ENCODE assay signal across 1 cellular context in genomic region chr4:73919691-73920090, GRCh38.
TF ChIP-seq lines count a peak whose summit lies in the region.

No MANE protein-coding gene starts in this region.

TF ChIP-seq in K562, 482 proteins besides CTCF, POLR2A, EP300 and RAD21:
- TF ChIP-seq MCM3 (IDR thresholded peaks at IDR 0.05) (no peak), CAMTA2 (CRISPR knock-in tag; conservative IDR thresholded peaks at IDR 0.05) (no peak), ATF3 (IDR thresholded peaks at IDR 0.05) (no peak), ATF3 (CRISPR knock-in tag; conservative IDR thresholded peaks at IDR 0.05) (no peak), SIX5 (IDR thresholded peaks at IDR 0.05; ENCODE audit: borderline replicate concordance in 1 of 2, insufficient read depth in 1 of 2, low read depth in 1 of 2, low read length in 2 of 2) (no peak), NR1H2 (CRISPR knock-in tag; IDR thresholded peaks at IDR 0.05) (no peak), MECOM (CRISPR knock-in tag; IDR thresholded peaks at IDR 0.05) (no peak), TEAD1 (CRISPR knock-in tag; IDR thresholded peaks at IDR 0.05) (no peak), KDM2B (CRISPR knock-in tag; IDR thresholded peaks at IDR 0.05) (no peak), ZNF408 (CRISPR knock-in tag; IDR thresholded peaks at IDR 0.05; ENCODE audit: low read depth) (no peak), DDX20 (tag; IDR thresholded peaks at IDR 0.05; ENCODE audit: low read depth) (no peak), POLR2AphosphoS5 (IDR thresholded peaks at IDR 0.05; ENCODE audit: control insufficient read depth, insufficient read depth, low read depth, low read length) (no peak), ZBTB1 (CRISPR knock-in tag; IDR thresholded peaks at IDR 0.05; ENCODE audit: borderline replicate concordance, low read depth) (no peak)
